In the genomic region with DNA sequence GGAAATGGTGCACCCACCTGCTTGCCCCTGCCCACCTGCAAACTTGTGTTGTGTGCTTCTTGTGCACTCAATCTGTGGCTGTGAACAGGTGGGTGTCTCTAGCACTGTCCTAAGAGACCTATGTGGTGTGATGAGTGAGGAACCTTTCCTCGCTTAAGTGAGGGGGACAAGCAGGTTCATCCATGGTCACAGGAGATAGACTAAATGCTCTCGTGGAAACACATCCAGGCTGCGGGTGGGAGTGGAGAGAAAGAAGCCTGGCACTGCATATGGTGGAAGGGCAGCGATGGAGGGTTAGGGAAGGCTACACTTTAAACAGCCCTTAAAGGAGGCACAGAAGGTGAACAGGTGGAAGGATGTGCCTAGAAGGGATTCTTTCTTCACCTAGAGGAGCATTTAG, we compare ENCODE assay signal across 36 cellular contexts.
"Had no signal": no experiment of that assay in that cellular context is flagged by ENCODE, and none has a peak within 500 bp of the region (broad histone marks: within the 10 kb centered on the region; RNA-seq: fewer than 3 reads in every experiment).

No MANE protein-coding gene starts in this region.

- ATAC-seq: activated CD8-positive, alpha-beta T cell treated with anti-CD3 and anti-CD28 coated beads for 36 hours; activated naive CD4-positive, alpha-beta T cell treated with anti-CD3 and anti-CD28 coated beads, Interleukin-2, amount 50 U/mL, for 72 hours; activated T-cell treated with anti-CD3 and anti-CD28 coated beads, Interleukin-2, amount 50 U/mL, for 4 hours; activated T-cell treated with anti-CD3 and anti-CD28 coated beads, Interleukin-2, amount 50 U/mL, for 72 hours; activated T-helper 17 cell treated with anti-CD3 and anti-CD28 coated beads, Interleukin-2, amount 50 U/mL, for 72 hours; body of pancreas had no signal

- H3K4me1 ChIP-seq: adrenal gland, breast epithelium had no signal

- H3K4me3 Mint-ChIP-seq: activated B cell treated with CpG ODN at 0.5 μM for 24 hours; activated CD4-positive, alpha-beta memory T cell treated with anti-CD3 and anti-CD28 coated beads for 36 hours; activated CD4-positive, alpha-beta T cell treated with anti-CD3 and anti-CD28 coated beads, Interleukin-2, amount 10 ng/mL, durations not matched to agents 24 days and 14 days; activated CD8-positive, alpha-beta T cell treated with anti-CD3 and anti-CD28 coated beads for 36 hours; activated naive CD4-positive, alpha-beta T cell treated with anti-CD3 and anti-CD28 coated beads for 36 hours; activated naive CD8-positive, alpha-beta T cell treated with anti-CD3 and anti-CD28 coated beads for 36 hours; activated T-cell treated with anti-CD3 and anti-CD28 coated beads, Interleukin-2, amount 50 U/mL, for 4 hours; activated T-cell treated with anti-CD3 and anti-CD28 coated beads, Interleukin-2, amount 50 U/mL, for 72 hours; activated T-helper 1 cell treated with anti-CD3 and anti-CD28 coated beads, Interleukin-12 subunit alpha, Interleukin-12 subunit beta, Interleukin-2, Interleukin-4 antibody, amounts not matched to agents 30 ng/mL and 10 ng/mL and 1 ng/mL, durations not matched to agents 14 hours and 24 hours and 36 hours; activated T-helper 17 cell treated with anti-CD3 and anti-CD28 coated beads, Interleukin-2, amount 50 U/mL, for 72 hours; T-helper 1 cell treated with Interleukin-12 subunit alpha and Interleukin-12 subunit beta and Interleukin-4 antibody, amounts not matched to agents 30 μg/mL and 1 μg/mL, for 36 hours; T-helper 2 cell treated with Interferon-gamma antibody and Interleukin-4, amounts not matched to agents 5 μg/mL and 100 μg/mL, for 36 hours had no signal

- FAIRE-seq: TTC549 had no signal

- H3K36me3 Mint-ChIP-seq: activated CD4-positive, alpha-beta memory T cell treated with anti-CD3 and anti-CD28 coated beads for 36 hours; activated naive CD4-positive, alpha-beta T cell treated with anti-CD3 and anti-CD28 coated beads, Interleukin-2, amount 50 U/mL, for 72 hours; activated naive CD8-positive, alpha-beta T cell treated with anti-CD3 and anti-CD28 coated beads for 36 hours had no signal

- H3K27me3 Mint-ChIP-seq: activated B cell treated with CpG ODN at 0.5 μM for 24 hours; activated CD4-positive, alpha-beta T cell treated with anti-CD3 and anti-CD28 coated beads, Interleukin-2, amount 10 ng/mL, durations not matched to agents 24 days and 14 days had no signal

- H3K4me3 ChIP-seq: adrenal gland, body of pancreas, breast epithelium had no signal

- H3K27me3 ChIP-seq: body of pancreas, breast epithelium had no signal

- H3K27ac ChIP-seq: adrenal gland, body of pancreas, brain microvascular endothelial cell, breast epithelium, VCaP had no signal

- H3K4me1 Mint-ChIP-seq: activated B cell treated with CpG ODN at 0.5 μM for 24 hours; activated CD4-positive, alpha-beta T cell treated with anti-CD3 and anti-CD28 coated beads, Interleukin-2, amount 10 ng/mL, durations not matched to agents 24 days and 14 days; activated naive CD8-positive, alpha-beta T cell treated with anti-CD3 and anti-CD28 coated beads for 36 hours; activated T-helper 17 cell treated with anti-CD3 and anti-CD28 coated beads, Interleukin-2, amount 50 U/mL, for 72 hours had no signal

- H3K9me3 ChIP-seq: adrenal gland, body of pancreas, breast epithelium had no signal

- H3K27ac Mint-ChIP-seq: activated B cell treated with CpG ODN at 0.5 μM for 24 hours; activated CD4-positive, alpha-beta memory T cell treated with anti-CD3 and anti-CD28 coated beads for 36 hours; activated CD4-positive, alpha-beta T cell treated with anti-CD3 and anti-CD28 coated beads, Interleukin-2, amount 10 ng/mL, durations not matched to agents 24 days and 14 days; activated CD8-positive, alpha-beta T cell treated with anti-CD3 and anti-CD28 coated beads for 36 hours; activated naive CD4-positive, alpha-beta T cell treated with anti-CD3 and anti-CD28 coated beads for 36 hours; activated naive CD4-positive, alpha-beta T cell treated with anti-CD3 and anti-CD28 coated beads, Interleukin-2, amount 50 U/mL, for 72 hours; activated naive CD8-positive, alpha-beta T cell treated with anti-CD3 and anti-CD28 coated beads for 36 hours; activated T-cell treated with anti-CD3 and anti-CD28 coated beads, Interleukin-2, amount 50 U/mL, for 72 hours; activated T-helper 1 cell treated with anti-CD3 and anti-CD28 coated beads, Interleukin-12 subunit alpha, Interleukin-12 subunit beta, Interleukin-2, Interleukin-4 antibody, amounts not matched to agents 30 ng/mL and 10 ng/mL and 1 ng/mL, durations not matched to agents 14 hours and 24 hours and 36 hours; activated T-helper 17 cell treated with anti-CD3 and anti-CD28 coated beads, Interleukin-2, amount 50 U/mL, for 72 hours; T-helper 1 cell treated with Interleukin-12 subunit alpha and Interleukin-12 subunit beta and Interleukin-4 antibody, amounts not matched to agents 30 μg/mL and 1 μg/mL, for 36 hours; T-helper 2 cell treated with Interferon-gamma antibody and Interleukin-4, amounts not matched to agents 5 μg/mL and 100 μg/mL, for 36 hours had no signal

- H3K9me3 Mint-ChIP-seq: activated B cell treated with CpG ODN at 0.5 μM for 24 hours; activated CD4-positive, alpha-beta memory T cell treated with anti-CD3 and anti-CD28 coated beads for 36 hours; activated CD4-positive, alpha-beta T cell treated with anti-CD3 and anti-CD28 coated beads, Interleukin-2, amount 10 ng/mL, durations not matched to agents 24 days and 14 days; activated CD8-positive, alpha-beta T cell treated with anti-CD3 and anti-CD28 coated beads for 36 hours; activated naive CD4-positive, alpha-beta T cell treated with anti-CD3 and anti-CD28 coated beads for 36 hours; activated naive CD4-positive, alpha-beta T cell treated with anti-CD3 and anti-CD28 coated beads, Interleukin-2, amount 50 U/mL, for 72 hours; activated naive CD8-positive, alpha-beta T cell treated with anti-CD3 and anti-CD28 coated beads for 36 hours; activated T-cell treated with anti-CD3 and anti-CD28 coated beads, Interleukin-2, amount 50 U/mL, for 4 hours; activated T-cell treated with anti-CD3 and anti-CD28 coated beads, Interleukin-2, amount 50 U/mL, for 72 hours; activated T-helper 1 cell treated with anti-CD3 and anti-CD28 coated beads, Interleukin-12 subunit alpha, Interleukin-12 subunit beta, Interleukin-2, Interleukin-4 antibody, amounts not matched to agents 30 ng/mL and 10 ng/mL and 1 ng/mL, durations not matched to agents 14 hours and 24 hours and 36 hours; activated T-helper 17 cell treated with anti-CD3 and anti-CD28 coated beads, Interleukin-2, amount 50 U/mL, for 72 hours; T-helper 1 cell treated with Interleukin-12 subunit alpha and Interleukin-12 subunit beta and Interleukin-4 antibody, amounts not matched to agents 30 μg/mL and 1 μg/mL, for 36 hours; T-helper 2 cell treated with Interferon-gamma antibody and Interleukin-4, amounts not matched to agents 5 μg/mL and 100 μg/mL, for 36 hours had no signal

- DNase-seq: activated B cell treated with CpG ODN at 0.5 μM for 24 hours; activated CD4-positive, alpha-beta memory T cell treated with anti-CD3 and anti-CD28 coated beads for 36 hours; activated CD4-positive, alpha-beta T cell treated with anti-CD3 and anti-CD28 coated beads for 4 hours; activated CD4-positive, alpha-beta T cell treated with anti-CD3 and anti-CD28 coated beads, Interleukin-2, amount 10 ng/mL, durations not matched to agents 24 days and 14 days; activated CD4-positive, alpha-beta T cell treated with anti-CD3 and anti-CD28 coated beads, Interleukin-2, amount 50 U/mL, for 1 hour; activated CD4-positive, alpha-beta T cell treated with anti-CD3 and anti-CD28 coated beads, Interleukin-2, amount 50 U/mL, for 4 hours; activated CD4-positive, CD25-positive, alpha-beta regulatory T cell treated with anti-CD3 and anti-CD28 coated beads, Interleukin-2, amount 50 U/mL, for 72 hours; activated CD8-positive, alpha-beta memory T cell treated with anti-CD3 and anti-CD28 coated beads, Interleukin-2, amount 50 U/mL, for 4 hours; activated CD8-positive, alpha-beta T cell treated with anti-CD3 and anti-CD28 coated beads for 36 hours; activated effector memory CD4-positive, alpha-beta T cell treated with anti-CD3 and anti-CD28 coated beads, Interleukin-2, amount 50 U/mL, for 16 hours; activated gamma-delta T cell treated with Interleukin-2 at 50 U/mL for 16 hours; activated naive CD4-positive, alpha-beta T cell; activated naive CD4-positive, alpha-beta T cell treated with anti-CD3 and anti-CD28 coated beads for 36 hours; activated naive CD4-positive, alpha-beta T cell treated with anti-CD3 and anti-CD28 coated beads, Interleukin-2, amount 50 U/mL, for 16 hours; activated naive CD8-positive, alpha-beta T cell treated with anti-CD3 and anti-CD28 coated beads for 36 hours; activated T-cell treated with anti-CD3 and anti-CD28 coated beads for 4 hours; activated T-cell treated with anti-CD3 and anti-CD28 coated beads, Interleukin-2, amount 50 U/mL, for 1 hour; activated T-cell treated with anti-CD3 and anti-CD28 coated beads, Interleukin-2, amount 50 U/mL, for 4 hours; activated T-cell treated with anti-CD3 and anti-CD28 coated beads, Interleukin-2, amount 50 U/mL, for 72 hours; adrenal gland; amniotic stem cell; aorta; body of pancreas; brain microvascular endothelial cell; central memory CD4-positive, alpha-beta T cell; T-helper 1 cell; T-helper 2 cell; T-helper 9 cell had no signal

- H3K36me3 ChIP-seq: adrenal gland, brain microvascular endothelial cell, breast epithelium had no signal
